In the genomic region with DNA sequence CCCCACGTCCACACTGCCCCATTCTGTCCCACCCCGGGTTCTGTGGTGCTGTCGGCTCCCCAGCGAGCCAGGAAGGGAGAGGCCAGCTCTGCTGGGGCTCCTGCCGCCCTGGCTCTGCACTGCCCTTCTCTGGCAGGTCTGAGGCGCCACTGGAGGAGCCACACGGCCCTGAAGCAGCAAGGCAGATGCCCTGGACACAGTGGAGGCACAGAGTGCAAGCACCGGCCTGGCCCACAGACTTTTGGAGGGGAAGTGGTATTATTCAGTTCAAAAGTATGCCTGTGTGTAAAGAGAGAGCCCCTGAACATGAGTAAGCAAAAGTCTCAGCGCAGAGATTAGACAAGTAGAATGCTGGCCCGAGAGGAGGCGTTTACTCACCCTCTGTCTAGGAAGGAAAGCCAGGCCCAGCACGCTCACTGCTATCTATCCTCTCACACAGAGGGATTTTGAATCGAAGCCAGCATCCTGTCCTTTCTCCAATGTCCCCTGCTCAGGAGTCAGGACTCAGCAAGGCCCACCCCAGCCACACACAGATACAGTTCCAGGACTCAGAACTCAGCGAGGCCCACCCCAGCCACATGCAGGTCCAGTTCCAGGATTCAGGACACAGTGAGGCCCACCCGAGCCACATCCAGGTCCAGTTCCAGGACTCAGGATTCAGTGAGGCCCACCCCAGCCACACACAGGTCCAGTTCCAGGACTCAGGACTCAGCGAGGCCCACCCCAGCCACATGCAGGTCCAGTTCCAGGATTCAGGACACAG, we compare ENCODE assay signal across 10 cellular contexts.
DNase-seq lines count a peak whose midpoint lies in the region; ATAC-seq and TF ChIP-seq lines count a peak whose summit lies in the region.
"Had no signal": no experiment of that assay in that cellular context is flagged by ENCODE, and none has a peak within 500 bp of the region (broad histone marks: within the 10 kb centered on the region; RNA-seq: fewer than 3 reads in every experiment).

No MANE protein-coding gene starts in this region.

- peaks cover 10 to 12% of the 10 kb centered on the region in 2 donors for H3K27me3 Mint-ChIP-seq in T-cell

- no peaks in the 10 kb centered on the region for H3K36me3 Mint-ChIP-seq in T-cell
- H3K36me3 Mint-ChIP-seq: activated naive CD8-positive, alpha-beta T cell had no signal

- no peaks in the 10 kb centered on the region for H3K9me3 ChIP-seq in tibial artery

- H3K36me3 ChIP-seq in brain microvascular endothelial cell (replicated peaks) (no peaks in the 10 kb centered on the region), tibial artery (no peaks in the 10 kb centered on the region)

- DNase-seq in LHCN-M2 (ENCODE audit: low read depth) (peak; percentile 100), brain microvascular endothelial cell (peak; percentile 99), left lobe of liver (ENCODE audit: low spot score) (no peak), tibial artery (peak; percentile 50 to 81), 8988T (no peak), T-cell (no peak), DMS79 (lab: John Stamatoyannopoulos, UW) (no peak)
- DNase-seq in activated CD4-positive, alpha-beta T cell treated with anti-CD3 and anti-CD28 coated beads for 4 hours, result no peak
- DNase-seq: NCI-H524 treated with DMSO at 0.1 percent for 48 hours had no signal

- H3K9me3 Mint-ChIP-seq in T-cell, result peaks cover 2 to 6% (median 5%) of the 10 kb centered on the region in 3 donors

- peaks cover 0 to 3% (median 0%) of the 10 kb centered on the region in 3 donors for H3K4me1 Mint-ChIP-seq in T-cell

- in situ Hi-C loops in brain microvascular endothelial cell (cut with HindIII; ENCODE audit: low pct_ligation_motif_present, low sequenced_read_pairs), result no loop called here

- H3K4me3 ChIP-seq in brain microvascular endothelial cell (ENCODE audit: low read depth, low read length) (peak overlapping the region; percentile 22), tibial artery (no peak overlapping the region)

- peaks cover 0 to 57% (median 51%) of the 10 kb centered on the region in 4 donors for H3K4me1 ChIP-seq in tibial artery

- peak; percentile 31 for TF ChIP-seq CTCF in brain microvascular endothelial cell (IDR thresholded peaks at IDR 0.05; ENCODE audit: low read depth, low read length, missing control alignments)
- no peak for TF ChIP-seq CTCF in tibial artery (IDR thresholded peaks at IDR 0.05)

- H3K27me3 ChIP-seq in brain microvascular endothelial cell (replicated peaks) (no peaks in the 10 kb centered on the region), tibial artery (no peaks in the 10 kb centered on the region)

- H3K27ac ChIP-seq in brain microvascular endothelial cell, result peak overlapping the region; percentile 99
- H3K27ac ChIP-seq in tibial artery, result peak overlapping the region; percentile 63 to 85

- CTCF ChIA-PET in T-cell (lab: Charles Lee), result no interaction called here

- POLR2A ChIA-PET in T-cell (lab: Charles Lee), result no interaction called here

- H3K27ac Mint-ChIP-seq in T-cell, result no peak overlapping the region
- H3K27ac Mint-ChIP-seq: activated naive CD8-positive, alpha-beta T cell had no signal

- H3K4me3 Mint-ChIP-seq in T-cell, result no peak overlapping the region
- H3K4me3 Mint-ChIP-seq: activated naive CD8-positive, alpha-beta T cell had no signal

- peak; percentile 55 for ATAC-seq in left lobe of liver
- ATAC-seq in T-cell (replicated peaks in 1 of 4), result no peak

- intact Hi-C loops in tibial artery (cut with DNase I; ENCODE audit: low total_unique reads), result loop anchor here (5.0 kb wide), 1 partner anchor 117 kb away; a partner anchor contains a TSS

Comparison
In these comparisons a context has a peak if more than half of its experiments do, and no peak if none do; other contexts are left out.
1. DNase-seq: peak in LHCN-M2 (single experiment), brain microvascular endothelial cell (single experiment) and tibial artery (2 of 2); none in left lobe of liver (single experiment), activated CD4-positive, alpha-beta T cell treated with anti-CD3 and anti-CD28 coated beads for 4 hours (0 of 2), 8988T (single experiment), T-cell (0 of 34) and DMS79 (single experiment).